36 cellular contexts compared by ENCODE assay signal in the genomic region with DNA sequence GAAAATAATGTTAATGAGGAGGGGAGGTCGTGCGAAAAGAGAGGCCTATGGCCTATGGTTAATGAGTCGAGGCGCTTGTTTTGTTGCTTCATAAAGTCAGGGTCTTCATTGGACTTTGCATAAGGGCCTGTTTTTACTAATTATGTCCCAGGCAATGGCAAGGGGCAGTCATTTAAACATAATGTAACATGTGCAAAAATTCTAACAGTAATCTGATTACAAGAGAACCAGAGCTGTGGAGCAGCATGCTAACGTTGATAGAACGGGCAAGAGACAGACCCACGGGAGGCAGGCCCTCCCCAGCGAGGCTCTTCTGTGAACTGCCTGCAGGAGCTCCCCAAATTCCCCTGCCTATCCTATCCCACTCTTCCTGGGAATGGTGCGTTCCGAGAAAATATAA. TPM values are rescaled to one million over a fixed set of nuclear protein-coding genes. Genes with fewer than 3 reads are reported as not detected.
"Had no signal": no experiment of that assay in that cellular context is flagged by ENCODE, and none has a peak within 500 bp of the region (broad histone marks: within the 10 kb centered on the region; RNA-seq: fewer than 3 reads in every experiment).

No MANE protein-coding gene starts in this region.

- H3K4me1 Mint-ChIP-seq: activated naive CD8-positive, alpha-beta T cell treated with anti-CD3 and anti-CD28 coated beads, Interleukin-2, amount 10 ng/mL, durations not matched to agents 7 days and 5 days; activated T-helper 17 cell treated with anti-CD3 and anti-CD28 coated beads, Interleukin-2, amount 50 U/mL, for 72 hours had no signal

- H3K4me1 ChIP-seq: adrenal gland, body of pancreas, breast epithelium, SJSA1 had no signal

- H3K36me3 Mint-ChIP-seq: activated naive CD8-positive, alpha-beta T cell treated with anti-CD3 and anti-CD28 coated beads, Interleukin-2, amount 10 ng/mL, durations not matched to agents 7 days and 5 days; IgD-negative memory B cell had no signal

- H3K9me3 ChIP-seq: adrenal gland, body of pancreas, breast epithelium, MG63, SJSA1 had no signal

- DNase-seq: activated CD4-positive, alpha-beta T cell treated with anti-CD3 and anti-CD28 coated beads, Interleukin-2, amount 10 ng/mL, durations not matched to agents 24 days and 14 days; activated CD4-positive, alpha-beta T cell treated with anti-CD3 and anti-CD28 coated beads, Interleukin-2, amount 50 U/mL, for 4 hours; activated CD8-positive, alpha-beta T cell treated with anti-CD3 and anti-CD28 coated beads for 36 hours; activated effector memory CD4-positive, alpha-beta T cell treated with anti-CD3 and anti-CD28 coated beads, Interleukin-2, amount 50 U/mL, for 16 hours; activated naive CD4-positive, alpha-beta T cell; activated naive CD4-positive, alpha-beta T cell treated with anti-CD3 and anti-CD28 coated beads, Interleukin-2, amount 50 U/mL, for 16 hours; activated naive CD8-positive, alpha-beta T cell treated with anti-CD3 and anti-CD28 coated beads, Interleukin-2, amount 10 ng/mL, durations not matched to agents 7 days and 5 days; activated T-cell treated with anti-CD3 and anti-CD28 coated beads, Interleukin-2, amount 50 U/mL, for 1 hour; activated T-cell treated with anti-CD3 and anti-CD28 coated beads, Interleukin-2, amount 50 U/mL, for 72 hours; adrenal gland; body of pancreas; Karpas-422; KBM-7; MG63; NCI-H1048; NCI-H1105 treated with DMSO at 0.1 percent for 48 hours; NCI-H1436 treated with DMSO at 0.1 percent for 48 hours; NCI-H187; NCI-H2029 treated with DMSO at 0.1 percent for 48 hours; NCI-H2107; NCI-H2171; NCI-H510A treated with DMSO at 0.1 percent for 48 hours; NCI-H526 treated with DMSO at 0.1 percent for 48 hours; NCI-H774; SHP77; T1000 had no signal

- H3K36me3 ChIP-seq: adrenal gland, breast epithelium, MG63, SJSA1 had no signal

- H3K9me3 Mint-ChIP-seq: activated CD4-positive, alpha-beta T cell treated with anti-CD3 and anti-CD28 coated beads, Interleukin-2, amount 10 ng/mL, durations not matched to agents 24 days and 14 days; activated CD8-positive, alpha-beta T cell treated with anti-CD3 and anti-CD28 coated beads for 36 hours; activated naive CD8-positive, alpha-beta T cell treated with anti-CD3 and anti-CD28 coated beads, Interleukin-2, amount 10 ng/mL, durations not matched to agents 7 days and 5 days; activated T-cell treated with anti-CD3 and anti-CD28 coated beads, Interleukin-2, amount 50 U/mL, for 72 hours; activated T-helper 17 cell treated with anti-CD3 and anti-CD28 coated beads, Interleukin-2, amount 50 U/mL, for 72 hours; IgD-negative memory B cell had no signal

- H3K27ac ChIP-seq: adrenal gland, body of pancreas, breast epithelium, SJSA1 had no signal

- FAIRE-seq: astrocyte had no signal

- ATAC-seq: activated CD8-positive, alpha-beta T cell treated with anti-CD3 and anti-CD28 coated beads for 36 hours; activated T-cell treated with anti-CD3 and anti-CD28 coated beads, Interleukin-2, amount 50 U/mL, for 72 hours; activated T-helper 17 cell treated with anti-CD3 and anti-CD28 coated beads, Interleukin-2, amount 50 U/mL, for 72 hours; body of pancreas; Panc1 had no signal

- H3K27me3 ChIP-seq: body of pancreas, breast epithelium, MG63, SJSA1 had no signal

- H3K4me3 ChIP-seq: adrenal gland, body of pancreas, breast epithelium, MG63, SJSA1 had no signal

- H3K4me3 Mint-ChIP-seq: activated CD4-positive, alpha-beta T cell treated with anti-CD3 and anti-CD28 coated beads, Interleukin-2, amount 10 ng/mL, durations not matched to agents 24 days and 14 days; activated CD8-positive, alpha-beta T cell treated with anti-CD3 and anti-CD28 coated beads for 36 hours; activated naive CD8-positive, alpha-beta T cell treated with anti-CD3 and anti-CD28 coated beads, Interleukin-2, amount 10 ng/mL, durations not matched to agents 7 days and 5 days; activated T-cell treated with anti-CD3 and anti-CD28 coated beads, Interleukin-2, amount 50 U/mL, for 72 hours; activated T-helper 17 cell treated with anti-CD3 and anti-CD28 coated beads, Interleukin-2, amount 50 U/mL, for 72 hours; IgD-negative memory B cell had no signal

- H3K27ac Mint-ChIP-seq: activated CD4-positive, alpha-beta T cell treated with anti-CD3 and anti-CD28 coated beads, Interleukin-2, amount 10 ng/mL, durations not matched to agents 24 days and 14 days; activated CD8-positive, alpha-beta T cell treated with anti-CD3 and anti-CD28 coated beads for 36 hours; activated naive CD8-positive, alpha-beta T cell treated with anti-CD3 and anti-CD28 coated beads, Interleukin-2, amount 10 ng/mL, durations not matched to agents 7 days and 5 days; activated T-cell treated with anti-CD3 and anti-CD28 coated beads, Interleukin-2, amount 50 U/mL, for 72 hours had no signal

RNA-seq across cellular contexts. Expression of a gene that starts 22.6 kb away (rescaled TPM):
- total RNA-seq: activated CD8-positive, alpha-beta memory T cell treated with anti-CD3 and anti-CD28 coated beads for 36 hours; activated CD8-positive, alpha-beta T cell treated with anti-CD3 and anti-CD28 coated beads for 36 hours; activated naive CD8-positive, alpha-beta T cell treated with anti-CD3 and anti-CD28 coated beads, Interleukin-2, amount 10 ng/mL, durations not matched to agents 7 days and 5 days; cardiac septum; T-helper 1 cell treated with Interleukin-12 subunit alpha and Interleukin-12 subunit beta and Interleukin-4 antibody, amounts not matched to agents 30 ng/mL and 1 ng/mL, for 36 hours; T-helper 2 cell treated with Interferon-gamma antibody and Interleukin-4, amounts not matched to agents 100 ng/mL and 5 ng/mL, for 36 hours had no signal
- polyA plus RNA-seq: IgD-negative memory B cell had no signal
